ENCODE assay signal across 8 cellular contexts in the genomic region with DNA sequence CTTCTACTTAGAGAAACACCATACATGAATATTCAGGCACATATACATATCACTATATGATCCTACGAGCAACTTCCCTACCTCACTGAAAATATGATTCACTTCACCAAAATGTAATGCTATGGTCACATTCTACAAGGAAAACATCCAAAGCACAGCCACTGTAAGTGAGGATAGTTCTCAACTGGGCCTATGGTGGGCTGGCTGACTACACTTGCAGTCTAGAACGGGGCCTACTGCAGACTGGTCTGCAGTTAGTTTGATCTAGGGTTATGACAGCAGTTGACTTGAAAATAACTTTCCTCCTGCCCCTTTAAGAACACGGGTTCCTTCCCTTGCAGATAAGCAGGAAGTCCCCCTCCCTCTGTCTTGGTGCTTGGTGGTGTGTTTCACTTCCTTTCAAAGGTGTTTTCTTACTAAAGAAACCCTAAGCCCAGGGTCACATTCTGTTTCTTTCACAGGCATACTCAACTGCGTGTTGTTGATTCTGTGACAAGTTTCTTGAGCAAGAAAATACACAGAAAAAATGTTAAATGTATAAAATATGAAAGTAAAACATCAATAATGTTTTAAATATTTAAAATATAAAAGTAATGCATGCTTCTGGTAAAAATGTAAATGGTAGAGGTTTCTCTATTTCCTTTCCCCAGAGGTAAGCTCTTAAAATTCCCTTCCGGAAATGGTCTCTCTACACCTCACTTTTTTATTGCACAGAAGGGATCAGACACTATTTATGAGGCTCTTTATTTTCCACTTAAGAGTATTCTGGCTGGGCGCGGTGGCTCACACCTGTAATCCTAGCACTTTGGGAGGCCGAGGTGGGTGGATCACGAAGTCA. TPM values are rescaled to one million over a fixed set of nuclear protein-coding genes. Genes with fewer than 3 reads are reported as not detected.
A peak's percentile ranks its signal among the peaks of the same experiment; 100 is the strongest.
DNase-seq lines count a peak whose midpoint lies in the region; ATAC-seq and TF ChIP-seq lines count a peak whose summit lies in the region.

No MANE protein-coding gene starts in this region.

- H3K4me1 Mint-ChIP-seq in CD4-positive, CD25-positive, alpha-beta regulatory T cell, result peaks cover 24 to 88% (median 43%) of the 10 kb centered on the region in 4 donors
- H3K4me1 Mint-ChIP-seq in brain, result peaks cover 13% of the 10 kb centered on the region

- peaks cover 88% of the 10 kb centered on the region for H3K4me1 ChIP-seq in CD4-positive, CD25-positive, alpha-beta regulatory T cell (ENCODE audit: control insufficient read depth, insufficient read depth, low read length, poor library complexity, severe bottlenecking)
- H3K4me1 ChIP-seq in SJSA1 (replicated peaks), result peaks cover 18% of the 10 kb centered on the region
- peaks cover 24% of the 10 kb centered on the region for H3K4me1 ChIP-seq in vagina

- H3K9me3 Mint-ChIP-seq in CD4-positive, CD25-positive, alpha-beta regulatory T cell, result no peaks in the 10 kb centered on the region
- H3K9me3 Mint-ChIP-seq in brain, result peaks cover 0 to 11% (median 4%) of the 10 kb centered on the region in 5 experiments

- no peaks in the 10 kb centered on the region for H3K36me3 Mint-ChIP-seq in CD4-positive, CD25-positive, alpha-beta regulatory T cell
- H3K36me3 Mint-ChIP-seq in brain, result no peaks in the 10 kb centered on the region

- H3K36me3 ChIP-seq in CD4-positive, CD25-positive, alpha-beta regulatory T cell (ENCODE audit: control insufficient read depth, insufficient read depth, low read length), result no peaks in the 10 kb centered on the region
- no peaks in the 10 kb centered on the region for H3K36me3 ChIP-seq in SJSA1
- H3K36me3 ChIP-seq in vagina, result no peaks in the 10 kb centered on the region

- TF ChIP-seq CTCF in brain (conservative IDR thresholded peaks at IDR 0.05) (no peak), vagina (IDR thresholded peaks at IDR 0.05) (no peak)

- peak; percentile 61 to 95 (median 86) for DNase-seq in CD4-positive, CD25-positive, alpha-beta regulatory T cell
- DNase-seq in SJSA1 (ENCODE audit: low read depth in 1 of 2, low spot score in 2 of 2), result peak in 1 of 2 experiments; percentile 59
- DNase-seq in medulla oblongata (ENCODE audit: extremely low spot score), result peak; percentile 54
- no peak for DNase-seq in vagina (ENCODE audit: extremely low spot score in 2 of 2)
- DNase-seq in NCI-H1694 treated with DMSO at 0.1 percent for 48 hours (lab: John Stamatoyannopoulos, UW), result no peak

- H3K4me3 ChIP-seq in CD4-positive, CD25-positive, alpha-beta regulatory T cell (ENCODE audit: low read depth, low read length), result peak overlapping the region; percentile 76
- H3K4me3 ChIP-seq in SJSA1 (no peak overlapping the region), vagina (no peak overlapping the region)

- H3K27me3 Mint-ChIP-seq in CD4-positive, CD25-positive, alpha-beta regulatory T cell, result no peaks in the 10 kb centered on the region
- H3K27me3 Mint-ChIP-seq in brain, result no peaks in the 10 kb centered on the region

- intact Hi-C loops in vagina (cut with DNase I), result no loop called here

- H3K27ac Mint-ChIP-seq in CD4-positive, CD25-positive, alpha-beta regulatory T cell, result peak overlapping the region; percentile 97 to 98 (median 98)
- peak overlapping the region in 4 of 5 experiments; percentile 48 to 97 (median 92) for H3K27ac Mint-ChIP-seq in brain

- peak overlapping the region; percentile 75 to 97 (median 88) for H3K4me3 Mint-ChIP-seq in CD4-positive, CD25-positive, alpha-beta regulatory T cell
- peak overlapping the region in 2 of 5 experiments; percentile 31 to 59 for H3K4me3 Mint-ChIP-seq in brain

- H3K27me3 ChIP-seq in CD4-positive, CD25-positive, alpha-beta regulatory T cell (ENCODE audit: control insufficient read depth, insufficient read depth, low read length), result no peaks in the 10 kb centered on the region
- H3K27me3 ChIP-seq in SJSA1 (replicated peaks), result no peaks in the 10 kb centered on the region
- no peaks in the 10 kb centered on the region for H3K27me3 ChIP-seq in vagina

- peak; percentile 79 for ATAC-seq in CD4-positive, CD25-positive, alpha-beta regulatory T cell (ENCODE audit: low read depth in 2 of 2)
- ATAC-seq in GM19351 (IDR thresholded peaks at IDR 0.05; ENCODE audit: unreplicated experiment) (peak; percentile 76), HG03280 (IDR thresholded peaks at IDR 0.05; ENCODE audit: unreplicated experiment) (peak; percentile 70)

- no peak for TF ChIP-seq POLR2A in vagina (IDR thresholded peaks at IDR 0.05)

- peak overlapping the region; percentile 89 for H3K27ac ChIP-seq in CD4-positive, CD25-positive, alpha-beta regulatory T cell (ENCODE audit: insufficient read depth, low read length, poor library complexity, severe bottlenecking)
- peak overlapping the region; percentile 93 for H3K27ac ChIP-seq in SJSA1
- peak overlapping the region; percentile 72 for H3K27ac ChIP-seq in vagina

- no peaks in the 10 kb centered on the region for H3K9me3 ChIP-seq in CD4-positive, CD25-positive, alpha-beta regulatory T cell (ENCODE audit: control insufficient read depth in 2 of 2, low read length in 2 of 2)
- H3K9me3 ChIP-seq in SJSA1 (replicated peaks) (no peaks in the 10 kb centered on the region), vagina (no peaks in the 10 kb centered on the region)

RNA-seq across cellular contexts. Expression of a gene that starts 18.0 kb away (rescaled TPM):
- total RNA-seq in CD4-positive, CD25-positive, alpha-beta regulatory T cell, result 6,725 TPM
- over 10,000 TPM; 30,486 to 36,942 (median 35,671) TPM for polyA plus RNA-seq in CD4-positive, CD25-positive, alpha-beta regulatory T cell
- 4,755 and 8,566 TPM in 2 replicates for total RNA-seq in SJSA1 (2014; rRNA removed; shearing (Covaris generic))
- polyA plus RNA-seq in brain (ENCODE audit: insufficient read depth, low read depth, low replicate concordance), result 3,699 TPM
- total RNA-seq in vagina, result 3,119 TPM

RNA-seq across cellular contexts. Expression of a gene that starts 50.5 kb away (rescaled TPM):
- not detected for total RNA-seq in CD4-positive, CD25-positive, alpha-beta regulatory T cell
- polyA plus RNA-seq in CD4-positive, CD25-positive, alpha-beta regulatory T cell, result not detected
- not detected in 2 replicates for total RNA-seq in SJSA1 (2014; rRNA removed; shearing (Covaris generic))
- polyA plus RNA-seq in brain (ENCODE audit: insufficient read depth, low read depth, low replicate concordance), result 0.10 TPM
- 0.25 TPM for total RNA-seq in vagina

Comparison
In these comparisons a context has a peak if more than half of its experiments do, and no peak if none do; other contexts are left out.
1. DNase-seq: peak in CD4-positive, CD25-positive, alpha-beta regulatory T cell (3 of 3) and medulla oblongata (single experiment); none in vagina (0 of 2) and NCI-H1694 treated with DMSO at 0.1 percent for 48 hours (single experiment).
2. Peak in every context shown above with its lines, with median percentiles within 50 percentile points of each other: ATAC-seq and H3K27ac ChIP-seq.